In genomic region chr1:231460614-231461013, GRCh38 we compare ENCODE assay signal across 8 cellular contexts. TPM values are rescaled to one million over a fixed set of nuclear protein-coding genes. Genes with fewer than 3 reads are reported as not detected.
A peak's percentile ranks its signal among the peaks of the same experiment; 100 is the strongest.
DNase-seq lines count a peak whose midpoint lies in the region; ATAC-seq and TF ChIP-seq lines count a peak whose summit lies in the region.

No MANE protein-coding gene starts in this region.

- no peaks in the 10 kb centered on the region for H3K79me2 ChIP-seq in KMS-11 (ENCODE audit: insufficient read depth, low read depth)

- no peaks in the 10 kb centered on the region for H4K20me1 ChIP-seq in KMS-11 (ENCODE audit: insufficient read depth)

- no peak for TF ChIP-seq POLR2A in prostate gland (IDR thresholded peaks at IDR 0.05)

- peak; percentile 85 for ATAC-seq in GM19395 (IDR thresholded peaks at IDR 0.05; ENCODE audit: unreplicated experiment)

- no peak overlapping the region for H3K4me3 ChIP-seq in KMS-11 (IDR thresholded peaks at IDR 0.05; ENCODE audit: insufficient read depth, low read depth, low read length)
- no peak overlapping the region for H3K4me3 ChIP-seq in prostate gland

- intact Hi-C loops in prostate gland (cut with DNase I): no loop called here

- 32% methylated on average over 2 of the region's 2 CpGs for WGBS in prostate gland

- H3K27me3 ChIP-seq in KMS-11 (ENCODE audit: insufficient read depth, low read depth) (peaks cover 4% of the 10 kb centered on the region; the same call in 1 of the 2 replicates), prostate gland (replicated peaks; ENCODE audit: insufficient read depth) (no peaks in the 10 kb centered on the region)

- no peak overlapping the region for H2AFZ ChIP-seq in KMS-11 (ENCODE audit: low read depth)

- H3K4me2 ChIP-seq in KMS-11: peak overlapping the region; percentile 70

- peaks cover 17% of the 10 kb centered on the region for H3K4me1 ChIP-seq in KMS-11 (ENCODE audit: low read depth, poor library complexity, severe bottlenecking)
- H3K4me1 ChIP-seq in prostate gland (replicated peaks): no peaks in the 10 kb centered on the region

- TF ChIP-seq CTCF in KMS-11 (conservative IDR thresholded peaks at IDR 0.05; ENCODE audit: low read depth, low read length) (no peak), prostate gland (IDR thresholded peaks at IDR 0.05) (no peak)

- peak; percentile 25 for DNase-seq in activated T-cell treated with anti-CD3 and anti-CD28 coated beads for 48 hours (ENCODE audit: low read depth)
- peak; percentile 7 to 46 for DNase-seq in stimulated activated CD4-positive, alpha-beta T cell treated with anti-CD3 and anti-CD28 coated beads, Interleukin-1b, Interleukin-23, amount 100 ng/mL, for 4 hours (ENCODE audit: low read depth in 2 of 2)
- DNase-seq in anterior cingulate cortex (lab: John Stamatoyannopoulos, UW): no peak
- no peak for DNase-seq in NCI-H2196 (lab: John Stamatoyannopoulos, UW; ENCODE audit: unreplicated experiment)
- DNase-seq in nucleus accumbens (lab: John Stamatoyannopoulos, UW): no peak
- DNase-seq in prostate gland (ENCODE audit: low spot score): no peak

- H3K36me3 ChIP-seq in KMS-11 (ENCODE audit: insufficient read depth) (no peaks in the 10 kb centered on the region), prostate gland (no peaks in the 10 kb centered on the region)

- H3K9ac ChIP-seq in KMS-11: no peak overlapping the region

- H3K9me3 ChIP-seq in prostate gland: no peaks in the 10 kb centered on the region

- H3K27ac ChIP-seq in KMS-11 (peak overlapping the region; percentile 28; the same call in 1 of the 2 replicates), prostate gland (no peak overlapping the region)

RNA-seq across cellular contexts. Expression of gene EGLN1, which starts 38.5 kb away (rescaled TPM):
- total RNA-seq in prostate gland: 10 to 100 TPM; 32.2 to 61.5 TPM

Comparison
In these comparisons a context has a peak if more than half of its experiments do, and no peak if none do; other contexts are left out.
1. DNase-seq: peak in activated T-cell treated with anti-CD3 and anti-CD28 coated beads for 48 hours (single experiment) and stimulated activated CD4-positive, alpha-beta T cell treated with anti-CD3 and anti-CD28 coated beads, Interleukin-1b, Interleukin-23, amount 100 ng/mL, for 4 hours (2 of 2); none in anterior cingulate cortex (0 of 58), NCI-H2196 (single experiment), nucleus accumbens (0 of 56) and prostate gland (single experiment).